8 cellular contexts compared by ENCODE assay signal in genomic region chr11:68889948-68890446, GRCh38. TPM values are rescaled to one million over a fixed set of nuclear protein-coding genes. Genes with fewer than 3 reads are reported as not detected.
DNase-seq lines count a peak whose midpoint lies in the region; ATAC-seq and TF ChIP-seq lines count a peak whose summit lies in the region.

No MANE protein-coding gene starts in this region.

- H3K27ac ChIP-seq in cardiac muscle cell = no peak overlapping the region

- no peaks in the 10 kb centered on the region for H3K4me1 ChIP-seq in cardiac muscle cell (ENCODE audit: low read depth)

- peaks cover 31% of the 10 kb centered on the region for H3K36me3 ChIP-seq in cardiac muscle cell

- DNase-seq in GM04504 (ENCODE audit: low read depth) (peak; percentile 93), T1000 (lab: John Stamatoyannopoulos, UW) (peak; percentile 59), cardiac muscle cell (ENCODE audit: low read depth in 1 of 2, low spot score in 1 of 2) (peak; percentile 54 to 80), skeletal muscle cell (ENCODE audit: low read depth) (peak; percentile 94), head of caudate nucleus (no peak)
- DNase-seq in stimulated activated naive CD4-positive, alpha-beta T cell (lab: John Stamatoyannopoulos, UW) = no peak

- ATAC-seq in GM18861 (IDR thresholded peaks at IDR 0.05; ENCODE audit: unreplicated experiment) (no peak), GM19023 (IDR thresholded peaks at IDR 0.05; ENCODE audit: unreplicated experiment) (no peak)

- H3K27me3 ChIP-seq in cardiac muscle cell = no peaks in the 10 kb centered on the region

- H3K9me3 ChIP-seq in cardiac muscle cell (ENCODE audit: low read depth) = no peaks in the 10 kb centered on the region

- H3K4me3 ChIP-seq in cardiac muscle cell = no peak overlapping the region
- H3K4me3 ChIP-seq in skeletal muscle cell (ENCODE audit: low read depth, low read length) = no peak overlapping the region

- peak; percentile 72 for TF ChIP-seq CTCF in cardiac muscle cell (IDR thresholded peaks at IDR 0.05; ENCODE audit: low read depth, low read length)

- intact Hi-C loops in head of caudate nucleus (cut with DNase I) = no loop called here

RNA-seq across cellular contexts. Expression of gene MRPL21, which starts 13.6 kb away (rescaled TPM):
- 75.9 and 97.5 TPM in 2 replicates for total RNA-seq in cardiac muscle cell
- 194 and 220 TPM in 2 replicates for polyA plus RNA-seq in cardiac muscle cell

RNA-seq across cellular contexts. Expression of gene IGHMBP2, which starts 13.7 kb away (rescaled TPM):
- 17.3 and 21.7 TPM in 2 replicates for total RNA-seq in cardiac muscle cell
- polyA plus RNA-seq in cardiac muscle cell = 20.9 and 22.1 TPM in 2 replicates

RNA-seq across cellular contexts. Expression of gene CPT1A, which starts 48.3 kb away (rescaled TPM):
- 7.4 and 10.9 TPM in 2 replicates for total RNA-seq in cardiac muscle cell
- 1.7 and 2.1 TPM in 2 replicates for polyA plus RNA-seq in cardiac muscle cell

Comparison
In these comparisons a context has a peak if more than half of its experiments do, and no peak if none do; other contexts are left out.
1. DNase-seq: peak in GM04504 (single experiment), T1000 (single experiment), cardiac muscle cell (2 of 2) and skeletal muscle cell (single experiment); none in stimulated activated naive CD4-positive, alpha-beta T cell (0 of 6) and head of caudate nucleus (0 of 42).